ENCODE assay signal across 1 cellular context in genomic region chr17:75896360-75897075, GRCh38.
TF ChIP-seq lines count a peak whose summit lies in the region.

A gene with protein sequence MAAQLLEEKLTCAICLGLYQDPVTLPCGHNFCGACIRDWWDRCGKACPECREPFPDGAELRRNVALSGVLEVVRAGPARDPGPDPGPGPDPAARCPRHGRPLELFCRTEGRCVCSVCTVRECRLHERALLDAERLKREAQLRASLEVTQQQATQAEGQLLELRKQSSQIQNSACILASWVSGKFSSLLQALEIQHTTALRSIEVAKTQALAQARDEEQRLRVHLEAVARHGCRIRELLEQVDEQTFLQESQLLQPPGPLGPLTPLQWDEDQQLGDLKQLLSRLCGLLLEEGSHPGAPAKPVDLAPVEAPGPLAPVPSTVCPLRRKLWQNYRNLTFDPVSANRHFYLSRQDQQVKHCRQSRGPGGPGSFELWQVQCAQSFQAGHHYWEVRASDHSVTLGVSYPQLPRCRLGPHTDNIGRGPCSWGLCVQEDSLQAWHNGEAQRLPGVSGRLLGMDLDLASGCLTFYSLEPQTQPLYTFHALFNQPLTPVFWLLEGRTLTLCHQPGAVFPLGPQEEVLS (minus strand): TSS chr17:75896951. CDS start chr17:75896937, 14 bp downstream.

TF ChIP-seq in HepG2, 621 proteins besides CTCF, POLR2A, EP300 and RAD21 (continued from another document and continues in another):
- TF ChIP-seq ZHX2 (IDR thresholded peaks at IDR 0.05; ENCODE audit: low read depth) (peak; percentile 11; the same call in 1 of the 2 replicates), ZHX2 (CRISPR knock-in tag; IDR thresholded peaks at IDR 0.05; ENCODE audit: borderline replicate concordance) (peak; percentile 79; the same call in 1 of the 2 replicates), ZNF234 (CRISPR knock-in tag; conservative IDR thresholded peaks at IDR 0.05) (0 out of 2 replicates have a peak, but pooled peaks have one; percentile 86), GLI4 (CRISPR knock-in tag; IDR thresholded peaks at IDR 0.05; ENCODE audit: borderline replicate concordance) (no peak), CEBPB (IDR thresholded peaks at IDR 0.05; ENCODE audit: borderline replicate concordance, low read depth, low read length) (no peak), ZNF619 (CRISPR knock-in tag; IDR thresholded peaks at IDR 0.05) (no peak), ZNF263 (CRISPR knock-in tag; IDR thresholded peaks at IDR 0.05) (0 out of 2 replicates have a peak, but pooled peaks have one; percentile 36), REL (CRISPR knock-in tag; conservative IDR thresholded peaks at IDR 0.05) (peak; percentile 96), GZF1 (CRISPR knock-in tag; IDR thresholded peaks at IDR 0.05) (no peak), ATF2 (CRISPR knock-in tag; IDR thresholded peaks at IDR 0.05) (0 out of 2 replicates have a peak, but pooled peaks have one; percentile 62), ZNF646 (CRISPR knock-in tag; IDR thresholded peaks at IDR 0.05) (no peak; the same call in 1 of the 2 replicates), ZNF33A (CRISPR knock-in tag; IDR thresholded peaks at IDR 0.05; ENCODE audit: borderline replicate concordance) (no peak), PAWR (CRISPR knock-in tag; IDR thresholded peaks at IDR 0.05; ENCODE audit: borderline replicate concordance) (no peak; the same call in 1 of the 2 replicates), TEAD2 (CRISPR knock-in tag; IDR thresholded peaks at IDR 0.05) (no peak), KMT2A (CRISPR knock-in tag; IDR thresholded peaks at IDR 0.05) (peak; percentile 57; the same call in 1 of the 2 replicates), RXRB (CRISPR knock-in tag; IDR thresholded peaks at IDR 0.05; ENCODE audit: borderline replicate concordance) (no peak), ZNF552 (CRISPR knock-in tag; IDR thresholded peaks at IDR 0.05; ENCODE audit: borderline replicate concordance) (no peak; the same call in 1 of the 2 replicates), MTF1 (CRISPR knock-in tag; IDR thresholded peaks at IDR 0.05) (no peak), ZBTB4 (CRISPR knock-in tag; IDR thresholded peaks at IDR 0.05; ENCODE audit: borderline replicate concordance) (peak; percentile 27; the same call in 1 of the 2 replicates)
- TF ChIP-seq, protein P1, sequence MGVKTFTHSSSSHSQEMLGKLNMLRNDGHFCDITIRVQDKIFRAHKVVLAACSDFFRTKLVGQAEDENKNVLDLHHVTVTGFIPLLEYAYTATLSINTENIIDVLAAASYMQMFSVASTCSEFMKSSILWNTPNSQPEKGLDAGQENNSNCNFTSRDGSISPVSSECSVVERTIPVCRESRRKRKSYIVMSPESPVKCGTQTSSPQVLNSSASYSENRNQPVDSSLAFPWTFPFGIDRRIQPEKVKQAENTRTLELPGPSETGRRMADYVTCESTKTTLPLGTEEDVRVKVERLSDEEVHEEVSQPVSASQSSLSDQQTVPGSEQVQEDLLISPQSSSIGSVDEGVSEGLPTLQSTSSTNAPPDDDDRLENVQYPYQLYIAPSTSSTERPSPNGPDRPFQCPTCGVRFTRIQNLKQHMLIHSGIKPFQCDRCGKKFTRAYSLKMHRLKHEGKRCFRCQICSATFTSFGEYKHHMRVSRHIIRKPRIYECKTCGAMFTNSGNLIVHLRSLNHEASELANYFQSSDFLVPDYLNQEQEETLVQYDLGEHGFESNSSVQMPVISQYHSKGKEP (CRISPR knock-in tag; IDR thresholded peaks at IDR 0.05): no peak
- TF ChIP-seq, protein P2, sequence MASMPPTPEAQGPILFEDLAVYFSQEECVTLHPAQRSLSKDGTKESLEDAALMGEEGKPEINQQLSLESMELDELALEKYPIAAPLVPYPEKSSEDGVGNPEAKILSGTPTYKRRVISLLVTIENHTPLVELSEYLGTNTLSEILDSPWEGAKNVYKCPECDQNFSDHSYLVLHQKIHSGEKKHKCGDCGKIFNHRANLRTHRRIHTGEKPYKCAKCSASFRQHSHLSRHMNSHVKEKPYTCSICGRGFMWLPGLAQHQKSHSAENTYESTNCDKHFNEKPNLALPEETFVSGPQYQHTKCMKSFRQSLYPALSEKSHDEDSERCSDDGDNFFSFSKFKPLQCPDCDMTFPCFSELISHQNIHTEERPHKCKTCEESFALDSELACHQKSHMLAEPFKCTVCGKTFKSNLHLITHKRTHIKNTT (CRISPR knock-in tag; IDR thresholded peaks at IDR 0.05): no peak
- TF ChIP-seq, protein P3, sequence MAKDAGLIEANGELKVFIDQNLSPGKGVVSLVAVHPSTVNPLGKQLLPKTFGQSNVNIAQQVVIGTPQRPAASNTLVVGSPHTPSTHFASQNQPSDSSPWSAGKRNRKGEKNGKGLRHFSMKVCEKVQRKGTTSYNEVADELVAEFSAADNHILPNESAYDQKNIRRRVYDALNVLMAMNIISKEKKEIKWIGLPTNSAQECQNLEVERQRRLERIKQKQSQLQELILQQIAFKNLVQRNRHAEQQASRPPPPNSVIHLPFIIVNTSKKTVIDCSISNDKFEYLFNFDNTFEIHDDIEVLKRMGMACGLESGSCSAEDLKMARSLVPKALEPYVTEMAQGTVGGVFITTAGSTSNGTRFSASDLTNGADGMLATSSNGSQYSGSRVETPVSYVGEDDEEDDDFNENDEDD (CRISPR knock-in tag; IDR thresholded peaks at IDR 0.05; ENCODE audit: borderline replicate concordance): peak; percentile 72; the same call in 1 of the 2 replicates
- TF ChIP-seq, protein P4, sequence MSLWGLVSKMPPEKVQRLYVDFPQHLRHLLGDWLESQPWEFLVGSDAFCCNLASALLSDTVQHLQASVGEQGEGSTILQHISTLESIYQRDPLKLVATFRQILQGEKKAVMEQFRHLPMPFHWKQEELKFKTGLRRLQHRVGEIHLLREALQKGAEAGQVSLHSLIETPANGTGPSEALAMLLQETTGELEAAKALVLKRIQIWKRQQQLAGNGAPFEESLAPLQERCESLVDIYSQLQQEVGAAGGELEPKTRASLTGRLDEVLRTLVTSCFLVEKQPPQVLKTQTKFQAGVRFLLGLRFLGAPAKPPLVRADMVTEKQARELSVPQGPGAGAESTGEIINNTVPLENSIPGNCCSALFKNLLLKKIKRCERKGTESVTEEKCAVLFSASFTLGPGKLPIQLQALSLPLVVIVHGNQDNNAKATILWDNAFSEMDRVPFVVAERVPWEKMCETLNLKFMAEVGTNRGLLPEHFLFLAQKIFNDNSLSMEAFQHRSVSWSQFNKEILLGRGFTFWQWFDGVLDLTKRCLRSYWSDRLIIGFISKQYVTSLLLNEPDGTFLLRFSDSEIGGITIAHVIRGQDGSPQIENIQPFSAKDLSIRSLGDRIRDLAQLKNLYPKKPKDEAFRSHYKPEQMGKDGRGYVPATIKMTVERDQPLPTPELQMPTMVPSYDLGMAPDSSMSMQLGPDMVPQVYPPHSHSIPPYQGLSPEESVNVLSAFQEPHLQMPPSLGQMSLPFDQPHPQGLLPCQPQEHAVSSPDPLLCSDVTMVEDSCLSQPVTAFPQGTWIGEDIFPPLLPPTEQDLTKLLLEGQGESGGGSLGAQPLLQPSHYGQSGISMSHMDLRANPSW (CRISPR knock-in tag; IDR thresholded peaks at IDR 0.05; ENCODE audit: borderline replicate concordance): no peak
